Comparison of ENCODE assay signal across 8 cellular contexts in the genomic region with DNA sequence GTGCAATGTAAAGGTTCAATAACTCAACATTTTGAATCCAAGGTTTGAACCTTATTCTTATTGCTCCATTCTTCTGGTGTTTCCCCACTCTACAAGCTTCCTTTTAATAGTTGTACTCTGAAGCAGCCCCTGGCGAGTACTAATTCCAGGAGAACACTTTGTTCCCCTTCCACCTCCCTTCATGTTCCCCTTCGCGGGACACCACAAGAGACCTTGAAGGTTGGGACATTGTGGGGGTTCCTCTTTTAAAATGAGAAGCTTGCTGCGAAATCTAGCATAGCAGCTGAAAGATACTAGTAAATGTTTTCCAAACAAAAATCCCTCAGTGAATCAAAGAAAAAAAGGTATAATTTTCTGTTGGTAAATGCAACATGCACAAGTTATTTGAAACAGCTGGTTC.
"Had no signal": no experiment of that assay in that cellular context is flagged by ENCODE, and none has a peak within 500 bp of the region (broad histone marks: within the 10 kb centered on the region; RNA-seq: fewer than 3 reads in every experiment).

No MANE protein-coding gene starts in this region.

- DNase-seq: activated CD4-positive, alpha-beta memory T cell treated with anti-CD3 and anti-CD28 coated beads, Interleukin-2, amount 10 ng/mL, durations not matched to agents 7 days and 5 days; activated naive CD4-positive, alpha-beta T cell treated with anti-CD3 and anti-CD28 coated beads for 36 hours; activated T-cell treated with anti-CD3 and anti-CD28 coated beads, Interleukin-2, amount 50 U/mL, for 1 hour; left cardiac atrium; lower lobe of right lung; stimulated activated CD8-positive, alpha-beta memory T cell treated with anti-CD3 and anti-CD28 coated beads, Interleukin-4, amount 100 ng/mL, for 48 hours; stimulated activated naive CD4-positive, alpha-beta T cell; T-helper 2 cell had no signal
